ENCODE assay signal across 1 cellular context in the genomic region with DNA sequence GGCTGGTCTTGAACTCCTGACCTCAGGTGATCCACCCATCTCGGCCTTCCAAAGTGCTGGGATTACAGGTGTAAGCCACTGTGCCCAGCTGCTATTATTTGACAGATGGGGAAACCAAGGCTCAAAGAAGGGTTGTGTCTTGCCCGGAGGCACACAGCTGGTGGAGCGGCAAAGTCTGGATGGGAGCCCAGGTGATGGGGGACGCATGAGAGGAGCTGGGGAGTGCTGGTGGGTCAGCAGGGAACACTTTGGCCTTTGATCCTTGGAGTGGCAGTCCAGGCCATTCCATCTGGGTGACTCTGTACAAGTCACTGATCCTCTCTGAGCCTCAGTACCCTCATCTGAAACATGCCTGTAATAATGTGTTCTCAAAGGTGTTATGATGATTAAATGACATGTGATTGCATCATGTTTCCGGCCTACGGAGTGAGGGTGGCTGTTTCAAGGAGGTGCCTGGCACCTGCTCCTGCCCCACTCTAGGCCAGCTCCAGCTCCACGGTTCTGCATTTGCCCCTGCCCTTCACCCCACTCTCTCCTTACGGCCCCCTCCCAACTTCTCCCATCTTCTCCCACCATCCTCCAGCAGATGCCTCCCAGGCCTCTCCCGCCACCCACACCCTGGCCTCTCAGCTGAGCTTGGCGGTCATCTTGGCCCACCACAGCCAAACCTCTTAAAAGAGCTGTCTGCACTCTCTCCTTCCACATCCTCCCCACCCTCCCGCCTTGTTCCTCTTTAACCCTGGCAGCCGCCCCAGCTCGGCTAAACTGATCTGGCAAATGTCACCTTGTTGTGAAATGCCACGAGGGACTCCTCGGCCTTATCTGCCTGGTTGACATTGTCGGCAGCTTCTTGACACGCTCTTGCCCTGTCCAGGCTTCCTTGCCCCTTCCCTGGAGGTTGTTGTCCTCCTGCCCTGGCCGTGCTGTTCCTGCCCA.
TF ChIP-seq lines count a peak whose summit lies in the region.

No MANE protein-coding gene starts in this region.

TF ChIP-seq in K562, 482 proteins besides CTCF, POLR2A, EP300 and RAD21 (continued from another document):
- no peak for TF ChIP-seq STAG1 (CRISPR knock-in tag; IDR thresholded peaks at IDR 0.05; ENCODE audit: borderline replicate concordance)
